Comparison of ENCODE assay signal across 1 cellular context in the genomic region with DNA sequence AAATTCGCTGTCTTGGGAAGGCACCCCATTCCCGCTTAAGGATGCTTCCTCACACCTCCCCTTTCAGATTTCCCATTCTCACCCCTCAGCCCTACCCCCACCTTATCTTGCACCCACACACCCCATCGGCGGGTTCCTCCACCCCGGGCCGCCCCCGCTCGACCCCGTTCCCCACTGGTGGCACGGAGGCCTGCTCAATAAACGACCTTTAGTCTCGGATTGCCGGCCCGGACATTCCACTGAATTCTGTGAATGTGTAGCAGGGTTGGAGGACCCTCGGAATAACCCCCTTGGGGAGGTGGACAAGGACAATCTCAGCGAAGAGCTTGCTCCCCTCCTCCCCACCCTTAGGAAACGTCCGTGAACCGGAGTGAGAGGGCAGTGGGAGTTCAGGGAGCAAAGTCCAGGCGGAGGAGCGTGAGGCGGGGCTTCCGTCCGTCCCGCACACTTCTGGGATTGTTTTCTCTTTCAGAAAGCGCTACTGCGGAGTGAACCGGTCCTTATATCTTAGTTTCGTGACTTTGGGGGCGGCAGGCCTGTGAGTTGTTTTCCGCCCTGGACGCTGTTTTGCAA.
TF ChIP-seq lines count a peak whose summit lies in the region.

No MANE protein-coding gene starts in this region.

TF ChIP-seq in H1, 55 proteins besides CTCF, POLR2A, EP300 and RAD21:
- TF ChIP-seq EZH2 (IDR thresholded peaks at IDR 0.05; ENCODE audit: low read depth, low read length, severe bottlenecking) = peak; percentile 94
- peak; percentile 83 for TF ChIP-seq RNF2 (IDR thresholded peaks at IDR 0.05; ENCODE audit: borderline replicate concordance, low read depth, low read length, missing control alignments, poor library complexity, severe bottlenecking)
- TF ChIP-seq BRCA1 (IDR thresholded peaks at IDR 0.05; ENCODE audit: low read depth, low read length) = no peak
